ENCODE assay signal across 16 cellular contexts in the genomic region with DNA sequence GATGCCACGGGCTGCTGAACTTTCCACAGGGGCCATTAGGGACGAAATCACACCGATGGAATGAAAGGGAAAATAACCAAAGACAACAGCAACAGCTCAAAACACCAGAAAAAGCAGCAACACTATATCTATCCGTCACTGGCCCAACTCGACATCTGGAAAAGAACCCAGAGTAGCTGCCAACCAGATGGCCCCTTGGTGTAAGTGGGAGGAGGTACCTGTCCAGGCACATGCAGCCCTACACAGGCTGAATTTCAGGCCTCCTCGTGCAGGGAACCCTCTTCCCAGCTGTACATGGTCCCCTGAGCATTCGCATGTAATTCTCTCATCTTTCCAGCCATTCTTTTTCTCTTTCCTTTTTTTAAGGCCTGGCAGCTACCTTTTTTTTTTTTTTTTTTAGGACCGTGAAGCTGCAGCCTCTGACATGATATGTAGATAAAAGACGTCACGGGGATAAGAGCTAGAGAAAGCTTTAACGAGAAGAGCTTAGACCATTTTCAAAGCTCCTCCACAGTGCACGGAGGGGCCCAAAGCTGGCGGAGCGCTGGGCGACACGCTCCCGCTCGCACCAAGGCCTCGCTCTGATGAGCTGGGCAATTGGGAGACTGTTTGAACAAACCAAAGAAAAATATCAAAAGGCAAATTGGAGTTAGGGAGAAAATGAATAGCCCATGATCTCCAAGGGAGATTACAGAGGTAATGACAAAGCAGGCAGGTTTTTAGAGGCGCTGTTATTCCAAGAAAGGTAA.
A peak's percentile ranks its signal among the peaks of the same experiment; 100 is the strongest.
DNase-seq lines count a peak whose midpoint lies in the region; ATAC-seq and TF ChIP-seq lines count a peak whose summit lies in the region.
"Had no signal": no experiment of that assay in that cellular context is flagged by ENCODE, and none has a peak within 500 bp of the region (broad histone marks: within the 10 kb centered on the region; RNA-seq: fewer than 3 reads in every experiment).

No MANE protein-coding gene starts in this region.

- H3K27me3 Mint-ChIP-seq in naive thymus-derived CD8-positive, alpha-beta T cell: peaks cover 2 to 32% (median 10%) of the 10 kb centered on the region in 5 donors

- no peak overlapping the region for H3K4me3 ChIP-seq in left ventricle myocardium inferior
- no peak overlapping the region for H3K4me3 ChIP-seq in esophagus squamous epithelium
- H3K4me3 ChIP-seq: A549, BLaER1 had no signal

- WGBS in esophagus squamous epithelium, 2 donors: 71 to 86% methylated on average over 15 to 17 of the region's 20 CpGs

- H3K4me1 Mint-ChIP-seq in naive thymus-derived CD8-positive, alpha-beta T cell: no peaks in the 10 kb centered on the region
- H3K4me1 Mint-ChIP-seq: CD4-positive, alpha-beta memory T cell had no signal

- no peaks in the 10 kb centered on the region for H3K36me3 ChIP-seq in left ventricle myocardium inferior
- no peaks in the 10 kb centered on the region for H3K36me3 ChIP-seq in esophagus squamous epithelium
- H3K36me3 ChIP-seq: BLaER1 had no signal

- H3K9me3 ChIP-seq in left ventricle myocardium inferior (replicated peaks) (no peaks in the 10 kb centered on the region), esophagus squamous epithelium (no peaks in the 10 kb centered on the region)
- H3K9me3 ChIP-seq: A549, BLaER1 had no signal

- H3K27me3 ChIP-seq in left ventricle myocardium inferior (ENCODE audit: low read depth) (no peaks in the 10 kb centered on the region), esophagus squamous epithelium (peaks cover 0 to 5% (median 0%) of the 10 kb centered on the region in 4 donors)
- H3K27me3 ChIP-seq: BLaER1 had no signal

- H3K27ac ChIP-seq in left ventricle myocardium inferior (replicated peaks): peak overlapping the region; percentile 89
- no peak overlapping the region for H3K27ac ChIP-seq in esophagus squamous epithelium
- H3K27ac ChIP-seq: A549, BLaER1 had no signal

- no peak overlapping the region for H3K4me3 Mint-ChIP-seq in naive thymus-derived CD8-positive, alpha-beta T cell
- H3K4me3 Mint-ChIP-seq: CD4-positive, alpha-beta memory T cell had no signal

- H3K27ac Mint-ChIP-seq in naive thymus-derived CD8-positive, alpha-beta T cell: no peak overlapping the region
- H3K27ac Mint-ChIP-seq: CD4-positive, alpha-beta memory T cell had no signal

- ATAC-seq in Right ventricle myocardium inferior: no peak
- ATAC-seq in naive thymus-derived CD8-positive, alpha-beta T cell: no peak
- ATAC-seq: A549 had no signal

- TF ChIP-seq CTCF in left ventricle myocardium inferior (IDR thresholded peaks at IDR 0.05; ENCODE audit: borderline replicate concordance) (no peak), esophagus squamous epithelium (IDR thresholded peaks at IDR 0.05) (no peak)

- no peak for TF ChIP-seq POLR2A in esophagus squamous epithelium (IDR thresholded peaks at IDR 0.05)

- intact Hi-C loops in left ventricle myocardium inferior (cut with micrococcal nuclease): no loop called here
- intact Hi-C loops in Right ventricle myocardium inferior (cut with DNase I): loop anchor here (5.0 kb wide), 1 partner anchor 174 kb away; no protein-coding TSS in a partner anchor
- intact Hi-C loops in esophagus squamous epithelium (cut with DNase I): no loop called here

- DNase-seq in left ventricle myocardium inferior (no peak), Right ventricle myocardium inferior (ENCODE audit: missing footprints) (no peak), NCI-H2171 (lab: John Stamatoyannopoulos, UW) (peak; percentile 66), ecto neural progenitor cell (ENCODE audit: low spot score) (peak; percentile 21), esophagus squamous epithelium (lab: John Stamatoyannopoulos, UW) (no peak)
- no peak for DNase-seq in naive thymus-derived CD8-positive, alpha-beta T cell
- DNase-seq in activated naive CD4-positive, alpha-beta T cell treated with anti-CD3 and anti-CD28 coated beads, Interleukin-2, amount 50 U/mL, for 16 hours: no peak
- DNase-seq: CD4-positive, alpha-beta memory T cell; DMS79 treated with DMSO at 0.1 percent for 48 hours; NCI-H1105; NCI-H187 treated with DMSO at 0.1 percent for 48 hours; NCI-H774; OCI-M1; RPMI8226 had no signal

- peaks cover 0 to 5% (median 0%) of the 10 kb centered on the region in 3 donors for H3K36me3 Mint-ChIP-seq in naive thymus-derived CD8-positive, alpha-beta T cell
- H3K36me3 Mint-ChIP-seq: CD4-positive, alpha-beta memory T cell had no signal

- H3K4me1 ChIP-seq in left ventricle myocardium inferior (peaks cover 50% of the 10 kb centered on the region), esophagus squamous epithelium (no peaks in the 10 kb centered on the region)
- H3K4me1 ChIP-seq: A549, BLaER1 had no signal

- no peaks in the 10 kb centered on the region for H3K9me3 Mint-ChIP-seq in naive thymus-derived CD8-positive, alpha-beta T cell
- H3K9me3 Mint-ChIP-seq: CD4-positive, alpha-beta memory T cell had no signal

- POLR2A ChIA-PET in naive thymus-derived CD8-positive, alpha-beta T cell (lab: Charles Lee): no interaction called here

Comparison
In these comparisons a context has a peak if more than half of its experiments do, and no peak if none do; other contexts are left out.
1. DNase-seq: peak in NCI-H2171 (single experiment) and ecto neural progenitor cell (single experiment); none in left ventricle myocardium inferior (single experiment), Right ventricle myocardium inferior (single experiment), naive thymus-derived CD8-positive, alpha-beta T cell (0 of 10), esophagus squamous epithelium (single experiment) and activated naive CD4-positive, alpha-beta T cell treated with anti-CD3 and anti-CD28 coated beads, Interleukin-2, amount 50 U/mL, for 16 hours (single experiment).